ENCODE assay signal across 11 cellular contexts in the genomic region with DNA sequence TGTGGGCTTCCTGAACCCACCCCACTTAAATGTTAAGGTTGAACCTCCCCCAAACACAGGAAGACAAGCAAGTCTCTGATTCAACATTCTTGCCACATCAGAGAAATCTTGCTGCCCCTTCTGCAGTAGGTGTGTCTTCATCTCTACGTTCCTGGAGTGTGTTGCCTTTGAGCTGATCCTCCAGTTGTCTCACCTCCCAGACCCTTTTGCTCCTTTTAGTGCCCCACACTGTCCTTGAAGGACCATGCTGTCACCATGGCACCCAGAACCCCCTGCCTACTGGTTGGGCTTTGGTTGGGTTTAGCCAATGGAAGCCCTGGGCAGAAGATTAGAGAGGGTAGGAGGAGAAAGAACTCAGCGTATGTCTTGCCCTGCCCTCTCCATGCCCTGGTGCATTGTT. TPM values are rescaled to one million over a fixed set of nuclear protein-coding genes. Genes with fewer than 3 reads are reported as not detected.
DNase-seq lines count a peak whose midpoint lies in the region; ATAC-seq and TF ChIP-seq lines count a peak whose summit lies in the region.
"Had no signal": no experiment of that assay in that cellular context is flagged by ENCODE, and none has a peak within 500 bp of the region (broad histone marks: within the 10 kb centered on the region; RNA-seq: fewer than 3 reads in every experiment).

No MANE protein-coding gene starts in this region.

- peaks cover 67% of the 10 kb centered on the region for H4K20me1 ChIP-seq in DND-41 (ENCODE audit: insufficient read depth, low read length)

- peaks cover 42% of the 10 kb centered on the region for H3K4me1 ChIP-seq in DND-41 (ENCODE audit: insufficient read depth, low read length)

- peaks cover 73 to 83% (median 79%) of the 10 kb centered on the region in 3 donors for H3K4me1 Mint-ChIP-seq in T-cell
- peaks cover 28 to 79% (median 74%) of the 10 kb centered on the region in 4 donors for H3K4me1 Mint-ChIP-seq in naive thymus-derived CD8-positive, alpha-beta T cell

- H3K27ac Mint-ChIP-seq in T-cell = peak overlapping the region; percentile 88 to 91
- peak overlapping the region; percentile 57 to 94 (median 87) for H3K27ac Mint-ChIP-seq in naive thymus-derived CD8-positive, alpha-beta T cell

- H3K27ac ChIP-seq in DND-41 (ENCODE audit: low read length) = peak overlapping the region; percentile 13; the same call in 1 of the 2 replicates
- H3K27ac ChIP-seq in coronary artery = no peak overlapping the region

- CTCF ChIA-PET in T-cell (lab: Charles Lee) = interaction anchor here (0.9 to 2.9 kb wide), 5 partner anchors 8 to 656 kb away, joined by 3 to 27 read pairs (median 5); no protein-coding TSS in a partner anchor

- no peaks in the 10 kb centered on the region for H3K27me3 Mint-ChIP-seq in T-cell
- H3K27me3 Mint-ChIP-seq in naive thymus-derived CD8-positive, alpha-beta T cell = no peaks in the 10 kb centered on the region

- peak overlapping the region; percentile 71 to 88 (median 74) for H3K4me3 Mint-ChIP-seq in T-cell
- peak overlapping the region; percentile 69 to 88 (median 82) for H3K4me3 Mint-ChIP-seq in naive thymus-derived CD8-positive, alpha-beta T cell

- ATAC-seq in DND-41 (ENCODE audit: insufficient read depth, low read depth) = peak; percentile 100
- peak; percentile 96 to 99 (median 98) for ATAC-seq in T-cell (replicated peaks in 1 of 4)
- peak; percentile 96 to 98 for ATAC-seq in naive thymus-derived CD8-positive, alpha-beta T cell
- ATAC-seq in HG02852 (IDR thresholded peaks at IDR 0.05; ENCODE audit: unreplicated experiment) = no peak
- ATAC-seq in HG03159 (IDR thresholded peaks at IDR 0.05; ENCODE audit: unreplicated experiment) = no peak

- H3K9ac ChIP-seq in DND-41 (ENCODE audit: low read depth, low read length) = no peak overlapping the region

- no peaks in the 10 kb centered on the region for H3K27me3 ChIP-seq in DND-41 (ENCODE audit: insufficient read depth, low read length, poor library complexity)

- peaks cover 86% of the 10 kb centered on the region for H3K79me2 ChIP-seq in DND-41 (ENCODE audit: insufficient read depth, low read length)

- H3K36me3 ChIP-seq in DND-41 (ENCODE audit: insufficient read depth, low read length) = peaks cover 25% of the 10 kb centered on the region

- peak overlapping the region; percentile 48; the same call in 1 of the 2 replicates for H3K4me2 ChIP-seq in DND-41 (ENCODE audit: insufficient read depth, low read length)

- TF ChIP-seq CTCF in DND-41 (IDR thresholded peaks at IDR 0.05; ENCODE audit: borderline replicate concordance, extremely low read depth, low read length, poor library complexity, severe bottlenecking) (no peak), coronary artery (IDR thresholded peaks at IDR 0.05) (no peak)

- H3K4me3 ChIP-seq in DND-41 (ENCODE audit: low read depth in 1 of 2, low read length in 2 of 2) = no peak overlapping the region
- no peak overlapping the region for H3K4me3 ChIP-seq in coronary artery

- POLR2A ChIA-PET in T-cell (lab: Charles Lee) = interaction anchor here (0.9 to 1.1 kb wide), 2 partner anchors 9 kb away, joined by 3 to 4 read pairs; no protein-coding TSS in a partner anchor
- POLR2A ChIA-PET in naive thymus-derived CD8-positive, alpha-beta T cell (lab: Charles Lee) = interaction anchor here (0.7 to 3.2 kb wide), 4 partner anchors 9 to 792 kb away, joined by 3 to 44 read pairs (median 5); no protein-coding TSS in a partner anchor

- H3K36me3 Mint-ChIP-seq in T-cell = peaks cover 13% of the 10 kb centered on the region
- peaks cover 0 to 16% (median 11%) of the 10 kb centered on the region in 3 donors for H3K36me3 Mint-ChIP-seq in naive thymus-derived CD8-positive, alpha-beta T cell

- H2AFZ ChIP-seq in DND-41 (ENCODE audit: low read depth, low read length) = no peak overlapping the region

- H3K9me3 ChIP-seq in DND-41 (ENCODE audit: insufficient read depth, low read length, severe bottlenecking) = no peaks in the 10 kb centered on the region

- peak; percentile 69 for DNase-seq in DND-41
- peak in 30 of 34 experiments; percentile 5 to 59 (median 31) for DNase-seq in T-cell
- peak; percentile 14 for DNase-seq in activated gamma-delta T cell treated with anti-CD3 and anti-CD28 coated beads, Interleukin-2, amount 50 U/mL, for 16 hours (ENCODE audit: low read depth)
- DNase-seq in naive thymus-derived CD8-positive, alpha-beta T cell = peak in 9 of 10 donors; percentile 37 to 80 (median 62)
- no peak for DNase-seq in DMS153 treated with DMSO at 0.1 percent for 48 hours (lab: John Stamatoyannopoulos, UW; ENCODE audit: unreplicated experiment)
- no peak for DNase-seq in coronary artery (ENCODE audit: low spot score)
- DNase-seq: Karpas-422, NCI-H774, occipital lobe had no signal

- no peaks in the 10 kb centered on the region for H3K9me3 Mint-ChIP-seq in T-cell
- no peaks in the 10 kb centered on the region for H3K9me3 Mint-ChIP-seq in naive thymus-derived CD8-positive, alpha-beta T cell

RNA-seq across cellular contexts. Expression of gene CAB39, which starts 10.7 kb away (rescaled TPM):
- total RNA-seq in T-cell = 100 to 1,000 TPM in 1 of 5 donors, 10 to 100 TPM in 4; 91.7 to 102 (median 96.7) TPM
- total RNA-seq in naive thymus-derived CD8-positive, alpha-beta T cell = 100 to 1,000 TPM in 1 of 2 experiments, 10 to 100 TPM in 1; 95.5 to 107 TPM
- 10 to 100 TPM; 62.5 to 81.5 (median 67.1) TPM for polyA plus RNA-seq in naive thymus-derived CD8-positive, alpha-beta T cell

Comparison
In these comparisons a context has a peak if more than half of its experiments do, and no peak if none do; other contexts are left out.
1. ATAC-seq: peak in DND-41 (single experiment), T-cell (4 of 4) and naive thymus-derived CD8-positive, alpha-beta T cell (2 of 2); none in HG02852 (single experiment) and HG03159 (single experiment).
2. DNase-seq: peak in DND-41 (single experiment), T-cell (30 of 34), activated gamma-delta T cell treated with anti-CD3 and anti-CD28 coated beads, Interleukin-2, amount 50 U/mL, for 16 hours (single experiment) and naive thymus-derived CD8-positive, alpha-beta T cell (9 of 10); none in DMS153 treated with DMSO at 0.1 percent for 48 hours (single experiment) and coronary artery (single experiment).